In genomic region chr5:32852535-32852934, GRCh38 we compare ENCODE assay signal across 8 cellular contexts.
A peak's percentile ranks its signal among the peaks of the same experiment; 100 is the strongest.
DNase-seq lines count a peak whose midpoint lies in the region; ATAC-seq, FAIRE-seq and TF ChIP-seq lines count a peak whose summit lies in the region.

No MANE protein-coding gene starts in this region.

- H3K9me3 ChIP-seq in A549: no peaks in the 10 kb centered on the region; the same call in 2 of the 3 replicates
- no peaks in the 10 kb centered on the region for H3K9me3 ChIP-seq in body of pancreas
- H3K9me3 ChIP-seq in effector memory CD4-positive, alpha-beta T cell (ENCODE audit: control insufficient read depth, low read length): no peaks in the 10 kb centered on the region
- no peaks in the 10 kb centered on the region for H3K9me3 ChIP-seq in prostate gland

- 2% methylated on average over 8 of the region's 8 CpGs for WGBS in A549 (ENCODE audit: missing lambda C conversion rate)
- WGBS in body of pancreas, 2 donors: 5 to 6% methylated on average over 8 of the region's 8 CpGs
- 54% methylated on average over 8 of the region's 8 CpGs for WGBS in prostate gland

- H3K27me3 ChIP-seq in body of pancreas (no peaks in the 10 kb centered on the region), prostate gland (replicated peaks; ENCODE audit: insufficient read depth) (peaks cover 2% of the 10 kb centered on the region)
- no peaks in the 10 kb centered on the region for H3K27me3 ChIP-seq in effector memory CD4-positive, alpha-beta T cell (replicated peaks; ENCODE audit: control insufficient read depth, insufficient read depth, low read length, poor library complexity, severe bottlenecking)

- FAIRE-seq in A549 (lab: Jason Lieb, UNC) (no peak), HTR-8/SVneo (lab: Jason Lieb, UNC) (peak; percentile 98)

- peak; percentile 88 to 96 for ATAC-seq in A549
- peak; percentile 71 for ATAC-seq in body of pancreas
- ATAC-seq in left lobe of liver: peak; percentile 97
- no peak for ATAC-seq in HG02852 (IDR thresholded peaks at IDR 0.05; ENCODE audit: unreplicated experiment)
- no peak for ATAC-seq in HG03469 (IDR thresholded peaks at IDR 0.05; ENCODE audit: unreplicated experiment)

- TF ChIP-seq EP300 in A549 (IDR thresholded peaks at IDR 0.05): no peak

- H3K27ac ChIP-seq in A549: peak overlapping the region; percentile 62 to 79
- H3K27ac ChIP-seq in body of pancreas: no peak overlapping the region
- H3K27ac ChIP-seq in effector memory CD4-positive, alpha-beta T cell (ENCODE audit: insufficient read depth, low read length, poor library complexity, severe bottlenecking): no peak overlapping the region
- H3K27ac ChIP-seq in prostate gland: no peak overlapping the region

- H3K4me1 ChIP-seq in A549 (peaks cover 16% of the 10 kb centered on the region), body of pancreas (peaks cover 5% of the 10 kb centered on the region), prostate gland (replicated peaks) (no peaks in the 10 kb centered on the region)
- H3K4me1 ChIP-seq in effector memory CD4-positive, alpha-beta T cell (ENCODE audit: control insufficient read depth, insufficient read depth, low read length, poor library complexity, severe bottlenecking): no peaks in the 10 kb centered on the region

- peak overlapping the region; percentile 65 for H3K4me2 ChIP-seq in A549

- CTCF ChIA-PET in A549 (lab: Yijun Ruan, JAX): interaction anchor here (0.6 to 3.9 kb wide), 40 partner anchors 9 to 423 kb away, joined by 3 to 26 read pairs (median 4); partner anchors contain the start of gene NPR3

- peak; percentile 83 to 85 for TF ChIP-seq RAD21 in A549 (conservative IDR thresholded peaks at IDR 0.05 in 1 of 2, IDR thresholded peaks at IDR 0.05 in 1 of 2)

- TF ChIP-seq POLR2A in A549 (IDR thresholded peaks at IDR 0.05; ENCODE audit: low read length): no peak
- no peak for TF ChIP-seq POLR2A in body of pancreas (IDR thresholded peaks at IDR 0.05)
- no peak for TF ChIP-seq POLR2A in prostate gland (IDR thresholded peaks at IDR 0.05)

- intact Hi-C loops in body of pancreas (cut with DNase I): no loop called here
- intact Hi-C loops in prostate gland (cut with DNase I): no loop called here

- H3K4me3 ChIP-seq in A549 (no peak overlapping the region), body of pancreas (no peak overlapping the region), prostate gland (no peak overlapping the region)
- H3K4me3 ChIP-seq in effector memory CD4-positive, alpha-beta T cell (ENCODE audit: insufficient read depth, low read depth, low read length, poor library complexity, severe bottlenecking): no peak overlapping the region

- TF ChIP-seq CTCF in A549 (IDR thresholded peaks at IDR 0.05) (peak; percentile 79), body of pancreas (IDR thresholded peaks at IDR 0.05) (peak in 6 of 7 experiments; percentile 29 to 66 (median 46)), prostate gland (IDR thresholded peaks at IDR 0.05) (peak in 2 of 4 experiments; percentile 20 to 27)

- DNase-seq in A549 (ENCODE audit: low read depth in 1 of 2, low spot score in 1 of 2) (peak; percentile 15 to 83), HTR-8/SVneo (ENCODE audit: insufficient read length, low spot score) (peak; percentile 81), body of pancreas (peak; percentile 15 to 37 (median 18)), left lobe of liver (ENCODE audit: low spot score) (no peak), prostate gland (ENCODE audit: low spot score) (no peak)
- no peak for DNase-seq in effector memory CD4-positive, alpha-beta T cell

- H3K36me3 ChIP-seq in body of pancreas (replicated peaks in 1 of 2; ENCODE audit: insufficient read depth in 1 of 2, low read depth in 2 of 2) (no peaks in the 10 kb centered on the region), prostate gland (no peaks in the 10 kb centered on the region)
- no peaks in the 10 kb centered on the region for H3K36me3 ChIP-seq in effector memory CD4-positive, alpha-beta T cell (ENCODE audit: control insufficient read depth, insufficient read depth, low read length)

- POLR2A ChIA-PET in A549 (lab: Yijun Ruan, JAX): no interaction called here

TF ChIP-seq in A549, 52 proteins besides CTCF, POLR2A, EP300 and RAD21:
- TF ChIP-seq JUN (IDR thresholded peaks at IDR 0.05): no peak
- no peak for TF ChIP-seq HEYL (CRISPR knock-in tag; IDR thresholded peaks at IDR 0.05)
- 0 out of 2 replicates have a peak, but pooled peaks have one; percentile 39 for TF ChIP-seq MAX (IDR thresholded peaks at IDR 0.05)
- no peak for TF ChIP-seq FOSB (CRISPR knock-in tag; IDR thresholded peaks at IDR 0.05)
- no peak for TF ChIP-seq E2F6 (IDR thresholded peaks at IDR 0.05; ENCODE audit: borderline replicate concordance, low read depth)
- no peak for TF ChIP-seq RFX5 (IDR thresholded peaks at IDR 0.05)
- TF ChIP-seq CEBPB (IDR thresholded peaks at IDR 0.05): no peak
- peak; percentile 90 for TF ChIP-seq SMC3 (IDR thresholded peaks at IDR 0.05)
TF ChIP-seq in A549: peak in this region for 2.

Comparison
In these comparisons a context has a peak if more than half of its experiments do, and no peak if none do; other contexts are left out.
1. ATAC-seq: peak in A549 (2 of 2), body of pancreas (single experiment) and left lobe of liver (single experiment); none in HG02852 (single experiment) and HG03469 (single experiment).
2. DNase-seq: peak in A549 (2 of 2), HTR-8/SVneo (single experiment) and body of pancreas (4 of 4); none in left lobe of liver (single experiment), effector memory CD4-positive, alpha-beta T cell (0 of 3) and prostate gland (single experiment).
3. H3K27ac ChIP-seq: peak in A549 (2 of 2); none in body of pancreas (0 of 4), effector memory CD4-positive, alpha-beta T cell (single experiment) and prostate gland (0 of 2).